ENCODE assay signal across 8 cellular contexts in genomic region chr16:2777231-2777902, GRCh38. TPM values are rescaled to one million over a fixed set of nuclear protein-coding genes. Genes with fewer than 3 reads are reported as not detected.
DNase-seq lines count a peak whose midpoint lies in the region; ATAC-seq and TF ChIP-seq lines count a peak whose summit lies in the region.

ELOB (minus strand) TSS chr16:2777280; CDS start chr16:2777239, 41 bp downstream.

- no peaks in the 10 kb centered on the region for H3K9me3 Mint-ChIP-seq in activated naive CD8-positive, alpha-beta T cell treated with anti-CD3 and anti-CD28 coated beads, Interleukin-2, amount 50 U/mL, for 24 hours

- peak; percentile 99 for DNase-seq in GM03348 (ENCODE audit: low spot score)
- peak; percentile 84 for DNase-seq in HCEC 1CT
- DNase-seq in NAMALWA (ENCODE audit: low spot score), result peak; percentile 87
- peak; percentile 83 for DNase-seq in T follicular helper cell (ENCODE audit: low read depth)
- DNase-seq in activated naive CD8-positive, alpha-beta T cell treated with anti-CD3 and anti-CD28 coated beads, Interleukin-2, amount 50 U/mL, for 24 hours, result peak; percentile 92
- peak; percentile 86 to 92 for DNase-seq in cardiac muscle cell (ENCODE audit: low read depth in 1 of 2, low spot score in 1 of 2)
- DNase-seq in pons (ENCODE audit: low spot score), result peak; percentile 60
- peak; percentile 82 to 84 for DNase-seq in tibial nerve (ENCODE audit: low spot score in 2 of 2)

- H3K27ac ChIP-seq in cardiac muscle cell, result peak within 1 kb of the TSS; percentile 100
- peak within 1 kb of the TSS; percentile 99 to 100 (median 100) for H3K27ac ChIP-seq in tibial nerve

- peak; percentile 90 for ATAC-seq in activated naive CD8-positive, alpha-beta T cell treated with anti-CD3 and anti-CD28 coated beads, Interleukin-2, amount 50 U/mL, for 24 hours

- H3K9me3 ChIP-seq in cardiac muscle cell (ENCODE audit: low read depth) (no peaks in the 10 kb centered on the region), tibial nerve (no peaks in the 10 kb centered on the region)

- H3K27me3 Mint-ChIP-seq in activated naive CD8-positive, alpha-beta T cell treated with anti-CD3 and anti-CD28 coated beads, Interleukin-2, amount 50 U/mL, for 24 hours, result no peaks in the 10 kb centered on the region

- no peaks in the 10 kb centered on the region for H3K27me3 ChIP-seq in cardiac muscle cell
- H3K27me3 ChIP-seq in tibial nerve, result no peaks in the 10 kb centered on the region

- peak within 1 kb of the TSS; percentile 96 for H3K4me3 Mint-ChIP-seq in activated naive CD8-positive, alpha-beta T cell treated with anti-CD3 and anti-CD28 coated beads, Interleukin-2, amount 50 U/mL, for 24 hours

- peak; percentile 71 to 91 for TF ChIP-seq POLR2A in tibial nerve (IDR thresholded peaks at IDR 0.05)

- TF ChIP-seq EP300 in tibial nerve (IDR thresholded peaks at IDR 0.05), result peak in 1 of 2 donors; percentile 98

- peak within 1 kb of the TSS; percentile 74 for H3K4me3 ChIP-seq in cardiac muscle cell
- H3K4me3 ChIP-seq in tibial nerve, result peak within 1 kb of the TSS; percentile 96 to 100 (median 98)

- H3K4me1 ChIP-seq in cardiac muscle cell (ENCODE audit: low read depth) (peaks cover 3% of the 10 kb centered on the region), tibial nerve (peaks cover 0 to 60% (median 25%) of the 10 kb centered on the region in 4 donors)

- TF ChIP-seq CTCF in cardiac muscle cell (IDR thresholded peaks at IDR 0.05; ENCODE audit: low read depth, low read length) (no peak), tibial nerve (IDR thresholded peaks at IDR 0.05) (peak in 1 of 5 experiments; percentile 50)

- 0% methylated on average over 40 of the region's 70 CpGs; no CpG with 5 or more reads in 1 of the 2 donors for WGBS in tibial nerve, 2 donors

- H3K4me1 Mint-ChIP-seq in activated naive CD8-positive, alpha-beta T cell treated with anti-CD3 and anti-CD28 coated beads, Interleukin-2, amount 50 U/mL, for 24 hours, result peaks cover 28% of the 10 kb centered on the region

- peaks cover 17% of the 10 kb centered on the region for H3K36me3 Mint-ChIP-seq in activated naive CD8-positive, alpha-beta T cell treated with anti-CD3 and anti-CD28 coated beads, Interleukin-2, amount 50 U/mL, for 24 hours (ENCODE audit: low read depth)

- H3K27ac Mint-ChIP-seq in activated naive CD8-positive, alpha-beta T cell treated with anti-CD3 and anti-CD28 coated beads, Interleukin-2, amount 50 U/mL, for 24 hours, result peak within 1 kb of the TSS; percentile 94

- H3K36me3 ChIP-seq in cardiac muscle cell (peaks cover 16% of the 10 kb centered on the region), tibial nerve (peaks cover 0 to 23% (median 0%) of the 10 kb centered on the region in 3 donors)

RNA-seq across cellular contexts. Expression of gene ELOB, which starts in this region (rescaled TPM):
- total RNA-seq in cardiac muscle cell (180 and 435 TPM in 2 replicates), tibial nerve (100 to 1,000 TPM; 293 to 759 (median 513) TPM)
- 606 and 614 TPM in 2 replicates for polyA plus RNA-seq in cardiac muscle cell

Comparison
In these comparisons a context has a peak if more than half of its experiments do, and no peak if none do; other contexts are left out.
1. Peak in every context shown above with its lines: DNase-seq, ATAC-seq, H3K4me3 ChIP-seq and H3K27ac ChIP-seq.